11 cellular contexts compared by ENCODE assay signal in genomic region chr5:161549106-161549505, GRCh38. TPM values are rescaled to one million over a fixed set of nuclear protein-coding genes. Genes with fewer than 3 reads are reported as not detected.
DNase-seq lines count a peak whose midpoint lies in the region; ATAC-seq and TF ChIP-seq lines count a peak whose summit lies in the region.
"Had no signal": no experiment of that assay in that cellular context is flagged by ENCODE, and none has a peak within 500 bp of the region (broad histone marks: within the 10 kb centered on the region; RNA-seq: fewer than 3 reads in every experiment).

No MANE protein-coding gene starts in this region.

- H3K4me3 ChIP-seq in HUES6 (ENCODE audit: low read depth, low read length) (peak overlapping the region; percentile 76), mucosa of rectum (ENCODE audit: low read length in 2 of 2) (peak overlapping the region; percentile 50 to 78)

- H3K27ac ChIP-seq in HUES6 (ENCODE audit: low read depth, low read length) (no peak overlapping the region), mucosa of rectum (ENCODE audit: low read depth in 2 of 2, low read length in 2 of 2) (no peak overlapping the region)

- no peaks in the 10 kb centered on the region for H3K36me3 ChIP-seq in HUES6 (ENCODE audit: control insufficient read depth, insufficient read depth, low read length)
- H3K36me3 ChIP-seq in mucosa of rectum (ENCODE audit: control insufficient read depth in 2 of 2, insufficient read depth in 2 of 2, low read length in 2 of 2): no peaks in the 10 kb centered on the region

- no peak overlapping the region for H3K27ac Mint-ChIP-seq in endothelial cell (ENCODE audit: unreplicated experiment)

- H3K27me3 Mint-ChIP-seq in endothelial cell (ENCODE audit: unreplicated experiment): peaks cover 18% of the 10 kb centered on the region

- no peak for ATAC-seq in HG03521 (IDR thresholded peaks at IDR 0.05; ENCODE audit: unreplicated experiment)

- peaks cover 6% of the 10 kb centered on the region for H3K9me3 Mint-ChIP-seq in endothelial cell (ENCODE audit: unreplicated experiment)

- DNase-seq in AG20443 (ENCODE audit: low spot score) (peak; percentile 6), endothelial cell (ENCODE audit: low spot score) (no peak), medulla oblongata (ENCODE audit: extremely low spot score) (no peak), NCI-H345 (lab: John Stamatoyannopoulos, UW) (no peak), epidermal melanocyte (ENCODE audit: insufficient read length, low spot score) (no peak)
- DNase-seq: foreskin fibroblast, OCI-M1, T-helper 9 cell had no signal

- H3K9ac ChIP-seq in HUES6 (ENCODE audit: low read length) (peak overlapping the region; percentile 43), mucosa of rectum (ENCODE audit: low read depth in 1 of 2, low read length in 2 of 2) (peak overlapping the region in 1 of 2 donors; percentile 27)

- H3K4me1 Mint-ChIP-seq in endothelial cell (ENCODE audit: unreplicated experiment): peaks cover 13% of the 10 kb centered on the region

- H3K9me3 ChIP-seq in HUES6 (ENCODE audit: control insufficient read depth, insufficient read depth, low read depth, low read length) (no peaks in the 10 kb centered on the region), mucosa of rectum (ENCODE audit: control insufficient read depth in 2 of 2, low read length in 2 of 2) (no peaks in the 10 kb centered on the region)

- no peak for TF ChIP-seq CTCF in endothelial cell (IDR thresholded peaks at IDR 0.05; ENCODE audit: unreplicated experiment)

- H3K36me3 Mint-ChIP-seq in endothelial cell (ENCODE audit: low read depth, unreplicated experiment): no peaks in the 10 kb centered on the region

- H3K4me1 ChIP-seq in HUES6 (ENCODE audit: control insufficient read depth, insufficient read depth, low read length) (peaks cover 24% of the 10 kb centered on the region), mucosa of rectum (ENCODE audit: control insufficient read depth in 2 of 2, insufficient read depth in 2 of 2, low read length in 2 of 2) (peaks cover 4 to 8% of the 10 kb centered on the region in 2 donors)

- H3K27me3 ChIP-seq in HUES6 (ENCODE audit: control insufficient read depth, insufficient read depth, low read length) (peaks cover 59% of the 10 kb centered on the region), mucosa of rectum (ENCODE audit: control insufficient read depth in 2 of 2, insufficient read depth in 2 of 2, low read length in 2 of 2) (peaks cover 4 to 10% of the 10 kb centered on the region in 2 donors)

- peak overlapping the region; percentile 62 for H3K4me3 Mint-ChIP-seq in endothelial cell (ENCODE audit: unreplicated experiment)

RNA-seq across cellular contexts. Expression of gene GABRB2, which starts 2.6 kb away (rescaled TPM):
- 0.26 TPM for total RNA-seq in endothelial cell (ENCODE audit: unreplicated experiment)
